ENCODE assay signal across 18 cellular contexts in genomic region chr5:174204914-174205313, GRCh38.
DNase-seq lines count a peak whose midpoint lies in the region; ATAC-seq and TF ChIP-seq lines count a peak whose summit lies in the region.
"Had no signal": no experiment of that assay in that cellular context is flagged by ENCODE, and none has a peak within 500 bp of the region (broad histone marks: within the 10 kb centered on the region; RNA-seq: fewer than 3 reads in every experiment).

No MANE protein-coding gene starts in this region.

- no peak overlapping the region for H3K4me3 Mint-ChIP-seq in activated CD4-positive, alpha-beta T cell treated with anti-CD3 and anti-CD28 coated beads, Interleukin-2, amount 10 ng/mL, durations not matched to agents 24 days and 14 days
- H3K4me3 Mint-ChIP-seq: activated CD4-positive, alpha-beta memory T cell treated with anti-CD3 and anti-CD28 coated beads for 36 hours had no signal

- no peaks in the 10 kb centered on the region for H3K9me3 Mint-ChIP-seq in activated CD4-positive, alpha-beta T cell treated with anti-CD3 and anti-CD28 coated beads, Interleukin-2, amount 10 ng/mL, durations not matched to agents 24 days and 14 days
- H3K9me3 Mint-ChIP-seq: activated CD4-positive, alpha-beta memory T cell treated with anti-CD3 and anti-CD28 coated beads for 36 hours had no signal

- no peaks in the 10 kb centered on the region for H3K4me1 Mint-ChIP-seq in activated CD4-positive, alpha-beta T cell treated with anti-CD3 and anti-CD28 coated beads, Interleukin-2, amount 10 ng/mL, durations not matched to agents 24 days and 14 days

- intact Hi-C loops in activated CD4-positive, alpha-beta T cell treated with anti-CD3 and anti-CD28 coated beads, Interleukin-2, amount 10 ng/mL, durations not matched to agents 24 days and 14 days (cut with micrococcal nuclease), result no loop called here

- H3K36me3 Mint-ChIP-seq in activated CD4-positive, alpha-beta T cell treated with anti-CD3 and anti-CD28 coated beads, Interleukin-2, amount 10 ng/mL, durations not matched to agents 24 days and 14 days (ENCODE audit: low read depth), result no peaks in the 10 kb centered on the region
- H3K36me3 Mint-ChIP-seq: activated CD4-positive, alpha-beta memory T cell treated with anti-CD3 and anti-CD28 coated beads for 36 hours had no signal

- in situ Hi-C loops in astrocyte of the cerebellum (cut with HindIII; ENCODE audit: low sequenced_read_pairs), result no loop called here

- DNase-seq in COR-L47 (lab: John Stamatoyannopoulos, UW) (peak; percentile 54), NCI-H2029 (lab: John Stamatoyannopoulos, UW) (peak; percentile 78), astrocyte of the cerebellum (ENCODE audit: low read depth) (peak; percentile 55), kidney tubule cell (ENCODE audit: low spot score) (peak; percentile 77), germinal center (ENCODE audit: low spot score) (no peak)
- DNase-seq in activated CD4-positive, alpha-beta T cell treated with anti-CD3 and anti-CD28 coated beads, Interleukin-2, amount 10 ng/mL, durations not matched to agents 24 days and 14 days, result no peak
- DNase-seq: activated CD4-positive, alpha-beta memory T cell treated with anti-CD3 and anti-CD28 coated beads for 36 hours; activated naive CD4-positive, alpha-beta T cell; heart left ventricle; Karpas-422; NCI-H2107; occipital lobe; stimulated activated CD8-positive, alpha-beta memory T cell treated with anti-CD3 and anti-CD28 coated beads, Interleukin-4, amount 100 ng/mL, for 48 hours; T-helper 9 cell; upper lobe of left lung had no signal

- ATAC-seq in GM18498 (IDR thresholded peaks at IDR 0.05; ENCODE audit: unreplicated experiment) (no peak), GM21381 (IDR thresholded peaks at IDR 0.05; ENCODE audit: unreplicated experiment) (no peak)
- ATAC-seq: heart left ventricle, Panc1 had no signal

- no peaks in the 10 kb centered on the region for H3K27me3 Mint-ChIP-seq in activated CD4-positive, alpha-beta T cell treated with anti-CD3 and anti-CD28 coated beads, Interleukin-2, amount 10 ng/mL, durations not matched to agents 24 days and 14 days

- no peak for TF ChIP-seq CTCF in astrocyte of the cerebellum (IDR thresholded peaks at IDR 0.05; ENCODE audit: low read depth, low read length, missing control alignments)

- H3K27ac Mint-ChIP-seq in activated CD4-positive, alpha-beta T cell treated with anti-CD3 and anti-CD28 coated beads, Interleukin-2, amount 10 ng/mL, durations not matched to agents 24 days and 14 days, result no peak overlapping the region
- H3K27ac Mint-ChIP-seq: activated CD4-positive, alpha-beta memory T cell treated with anti-CD3 and anti-CD28 coated beads for 36 hours had no signal

- no peak overlapping the region for H3K4me3 ChIP-seq in astrocyte of the cerebellum (ENCODE audit: low read depth, low read length)
- H3K4me3 ChIP-seq: heart left ventricle, upper lobe of left lung had no signal

Comparison
In these comparisons a context has a peak if more than half of its experiments do, and no peak if none do; other contexts are left out.
1. DNase-seq: peak in COR-L47 (single experiment), NCI-H2029 (single experiment), astrocyte of the cerebellum (single experiment) and kidney tubule cell (single experiment); none in germinal center (single experiment) and activated CD4-positive, alpha-beta T cell treated with anti-CD3 and anti-CD28 coated beads, Interleukin-2, amount 10 ng/mL, durations not matched to agents 24 days and 14 days (single experiment).